ENCODE assay signal across 19 cellular contexts in the genomic region with DNA sequence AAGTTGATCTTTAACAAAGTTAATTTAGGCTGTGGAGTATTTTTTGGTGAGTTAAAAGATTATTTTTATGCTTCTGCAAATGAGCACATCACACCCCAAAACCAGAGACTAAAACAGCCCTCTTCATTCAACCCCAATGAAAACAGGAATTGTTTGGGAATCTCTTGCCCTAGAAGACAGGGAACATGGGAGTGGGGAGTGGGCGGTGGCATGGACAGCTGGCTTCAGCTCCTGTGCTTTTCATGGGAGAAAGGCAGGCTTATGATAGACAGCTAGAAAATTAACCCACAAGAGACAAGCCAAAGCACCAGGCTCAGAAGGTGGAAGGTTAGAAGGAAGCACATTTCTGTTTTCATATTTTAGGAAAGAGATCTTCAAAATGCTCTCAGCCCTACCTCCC.
"Had no signal": no experiment of that assay in that cellular context is flagged by ENCODE, and none has a peak within 500 bp of the region (broad histone marks: within the 10 kb centered on the region; RNA-seq: fewer than 3 reads in every experiment).

No MANE protein-coding gene starts in this region.

- H3K4me1 Mint-ChIP-seq: immature natural killer cell, mesothelial cell of epicardium had no signal

- H3K9me3 Mint-ChIP-seq: immature natural killer cell, mesothelial cell of epicardium had no signal

- H3K4me3 Mint-ChIP-seq: immature natural killer cell, mesothelial cell of epicardium had no signal

- H3K27ac Mint-ChIP-seq: immature natural killer cell, mesothelial cell of epicardium had no signal

- H3K27me3 ChIP-seq: esophagus muscularis mucosa, foreskin keratinocyte, gastroesophageal sphincter, hepatocyte, left lung had no signal

- H3K4me2 ChIP-seq: hepatocyte had no signal

- H3K27ac ChIP-seq: coronary artery, esophagus muscularis mucosa, foreskin keratinocyte, gastroesophageal sphincter, heart left ventricle, hepatocyte, left lung, lower lobe of right lung had no signal

- H3K36me3 ChIP-seq: esophagus muscularis mucosa, gastroesophageal sphincter, heart left ventricle, left lung, lower lobe of right lung had no signal

- H3K4me3 ChIP-seq: coronary artery, dorsolateral prefrontal cortex, esophagus muscularis mucosa, gastroesophageal sphincter, heart left ventricle, hepatocyte, left lung, lower lobe of right lung, mucosa of descending colon had no signal

- DNase-seq: dermis blood vessel endothelial cell; effector CD4-positive, alpha-beta T cell; effector memory CD4-positive, alpha-beta T cell; foreskin keratinocyte; heart left ventricle; hypothalamus; immature natural killer cell; left cardiac atrium; left lung; left ventricle myocardium superior; lower lobe of right lung; mesenchymal stem cell; mucosa of descending colon had no signal

- H3K4me1 ChIP-seq: foreskin keratinocyte, heart left ventricle, left lung, lower lobe of right lung had no signal

- H3K9me3 ChIP-seq: esophagus muscularis mucosa, gastroesophageal sphincter, heart left ventricle, left lung, lower lobe of right lung, mucosa of descending colon had no signal

- H3K36me3 Mint-ChIP-seq: immature natural killer cell, mesothelial cell of epicardium had no signal
